Comparison of ENCODE assay signal across 34 cellular contexts in the genomic region with DNA sequence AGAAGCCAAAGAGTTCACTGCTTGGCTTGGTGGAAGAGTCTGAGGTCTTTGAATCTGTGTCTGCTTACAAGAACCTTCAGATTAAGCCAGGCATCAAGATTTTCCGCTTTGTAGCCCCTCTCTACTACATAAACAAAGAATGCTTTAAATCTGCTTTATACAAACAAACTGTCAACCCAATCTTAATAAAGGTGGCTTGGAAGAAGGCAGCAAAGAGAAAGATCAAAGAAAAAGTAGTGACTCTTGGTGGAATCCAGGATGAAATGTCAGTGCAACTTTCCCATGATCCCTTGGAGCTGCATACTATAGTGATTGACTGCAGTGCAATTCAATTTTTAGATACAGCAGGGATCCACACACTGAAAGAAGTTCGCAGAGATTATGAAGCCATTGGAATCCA. TPM values are rescaled to one million over a fixed set of nuclear protein-coding genes. Genes with fewer than 3 reads are reported as not detected.
"Had no signal": no experiment of that assay in that cellular context is flagged by ENCODE, and none has a peak within 500 bp of the region (broad histone marks: within the 10 kb centered on the region; RNA-seq: fewer than 3 reads in every experiment).

No MANE protein-coding gene starts in this region.

- H3K4me1 ChIP-seq: prostate gland, right lobe of liver, spleen, suprapubic skin, testis, tibial artery, upper lobe of right lung, uterus had no signal

- H3K9me3 ChIP-seq: neutrophil, pancreas, prostate gland, right lobe of liver, spleen, suprapubic skin, testis, tibial artery, transverse colon, upper lobe of right lung, uterus had no signal

- H3K27ac Mint-ChIP-seq: naive thymus-derived CD4-positive, alpha-beta T cell; natural killer cell; nephron; stimulated activated memory B cell treated with anti-CD40 and anti-IgM and Interleukin-4, amounts not matched to agents 10 μg/mL and 1 μg/mL and 100 μg/mL, for 72 hours; stimulated activated naive CD8-positive, alpha-beta T cell treated with anti-CD3 and anti-CD28 coated beads, Interleukin-15, amount 100 ng/mL, for 72 hours; type B pancreatic cell had no signal

- H3K36me3 ChIP-seq: pancreas, prostate gland, right lobe of liver, uterus had no signal

- H3K4me3 Mint-ChIP-seq: naive thymus-derived CD4-positive, alpha-beta T cell; natural killer cell; nephron; neural crest cell; stimulated activated memory B cell treated with anti-CD40 and anti-IgM and Interleukin-4, amounts not matched to agents 10 μg/mL and 1 μg/mL and 100 μg/mL, for 72 hours; stimulated activated naive CD8-positive, alpha-beta T cell treated with anti-CD3 and anti-CD28 coated beads, Interleukin-15, amount 100 ng/mL, for 72 hours; type B pancreatic cell had no signal

- DNase-seq: naive thymus-derived CD4-positive, alpha-beta T cell; natural killer cell; nucleus accumbens; pancreas; right cardiac atrium; right lobe of liver; spleen; stimulated activated CD4-positive, alpha-beta T cell treated with anti-CD3 and anti-CD28 coated beads, Interleukin-12 subunit alpha, Interleukin-12 subunit beta, amount 100 ng/mL, for 4 hours; stimulated activated CD4-positive, alpha-beta T cell treated with anti-CD3 and anti-CD28 coated beads, Interleukin-1b, Interleukin-23, amount 100 ng/mL, for 48 hours; stimulated activated CD4-positive, alpha-beta T cell treated with anti-CD3 and anti-CD28 coated beads, Interleukin-4, amount 100 ng/mL, for 1 hour; stimulated activated CD4-positive, alpha-beta T cell treated with anti-CD3 and anti-CD28 coated beads, Interleukin-4, amount 100 ng/mL, for 4 hours; stimulated activated CD8-positive, alpha-beta memory T cell treated with anti-CD3 and anti-CD28 coated beads, Interleukin-4, amount 100 ng/mL, for 48 hours; stimulated activated naive CD4-positive, alpha-beta T cell; stimulated activated naive CD8-positive, alpha-beta T cell treated with anti-CD3 and anti-CD28 coated beads, Interleukin-15, amount 100 ng/mL, for 72 hours; stimulated activated naive CD8-positive, alpha-beta T cell treated with anti-CD3 and anti-CD28 coated beads, Interleukin-15, Interleukin-2, amounts not matched to agents 100 U/mL and 50 U/mL, for 24 hours; substantia nigra; testis; tibial artery; transverse colon; upper lobe of right lung; uterus had no signal

- H3K27me3 ChIP-seq: neutrophil, pancreas, right lobe of liver, spleen, suprapubic skin, testis, tibial artery, transverse colon, upper lobe of right lung, uterus had no signal

- H3K27me3 Mint-ChIP-seq: naive thymus-derived CD4-positive, alpha-beta T cell; stimulated activated memory B cell treated with anti-CD40 and anti-IgM and Interleukin-4, amounts not matched to agents 10 μg/mL and 1 μg/mL and 100 μg/mL, for 72 hours; stimulated activated naive CD8-positive, alpha-beta T cell treated with anti-CD3 and anti-CD28 coated beads, Interleukin-15, amount 100 ng/mL, for 72 hours; type B pancreatic cell had no signal

- H3K4me3 ChIP-seq: pancreas, prostate gland, right lobe of liver, skin epidermis, smooth muscle cell, spleen, suprapubic skin, testis, tibial artery, transverse colon, upper lobe of right lung, uterus had no signal

- H3K27ac ChIP-seq: neutrophil, prostate gland, right lobe of liver, skin epidermis, spleen, suprapubic skin, testis, tibial artery, transverse colon, upper lobe of right lung, uterus had no signal

- H3K9me3 Mint-ChIP-seq: naive thymus-derived CD4-positive, alpha-beta T cell; natural killer cell; nephron; neural crest cell; stimulated activated memory B cell treated with anti-CD40 and anti-IgM and Interleukin-4, amounts not matched to agents 10 μg/mL and 1 μg/mL and 100 μg/mL, for 72 hours; stimulated activated naive CD8-positive, alpha-beta T cell treated with anti-CD3 and anti-CD28 coated beads, Interleukin-15, amount 100 ng/mL, for 72 hours; type B pancreatic cell had no signal

- H3K4me1 Mint-ChIP-seq: naive thymus-derived CD4-positive, alpha-beta T cell; natural killer cell; nephron; neural crest cell; stimulated activated memory B cell treated with anti-CD40 and anti-IgM and Interleukin-4, amounts not matched to agents 10 μg/mL and 1 μg/mL and 100 μg/mL, for 72 hours; stimulated activated naive CD8-positive, alpha-beta T cell treated with anti-CD3 and anti-CD28 coated beads, Interleukin-15, amount 100 ng/mL, for 72 hours had no signal

- ATAC-seq: naive thymus-derived CD4-positive, alpha-beta T cell; natural killer cell; right cardiac atrium; right lobe of liver; stimulated activated memory B cell treated with anti-CD40 and anti-IgM and Interleukin-4, amounts not matched to agents 10 μg/mL and 1 μg/mL and 100 μg/mL, for 72 hours; stimulated activated naive CD8-positive, alpha-beta T cell treated with anti-CD3 and anti-CD28 coated beads, Interleukin-15, amount 100 ng/mL, for 72 hours; stimulated activated naive CD8-positive, alpha-beta T cell treated with anti-CD3 and anti-CD28 coated beads, Interleukin-15, Interleukin-2, amounts not matched to agents 100 U/mL and 50 U/mL, for 24 hours; upper lobe of right lung had no signal

RNA-seq across cellular contexts. Expression of gene PDE6A, which starts 36.6 kb away (rescaled TPM):
- total RNA-seq: naive thymus-derived CD4-positive, alpha-beta T cell; natural killer cell; neural crest cell; omental fat pad; osteocyte; pancreas; posterior vena cava; pulmonary artery endothelial cell; right lobe of liver; smooth muscle cell; spleen had no signal
- polyA plus RNA-seq: pancreas, spleen had no signal
